20 cellular contexts compared by ENCODE assay signal in the genomic region with DNA sequence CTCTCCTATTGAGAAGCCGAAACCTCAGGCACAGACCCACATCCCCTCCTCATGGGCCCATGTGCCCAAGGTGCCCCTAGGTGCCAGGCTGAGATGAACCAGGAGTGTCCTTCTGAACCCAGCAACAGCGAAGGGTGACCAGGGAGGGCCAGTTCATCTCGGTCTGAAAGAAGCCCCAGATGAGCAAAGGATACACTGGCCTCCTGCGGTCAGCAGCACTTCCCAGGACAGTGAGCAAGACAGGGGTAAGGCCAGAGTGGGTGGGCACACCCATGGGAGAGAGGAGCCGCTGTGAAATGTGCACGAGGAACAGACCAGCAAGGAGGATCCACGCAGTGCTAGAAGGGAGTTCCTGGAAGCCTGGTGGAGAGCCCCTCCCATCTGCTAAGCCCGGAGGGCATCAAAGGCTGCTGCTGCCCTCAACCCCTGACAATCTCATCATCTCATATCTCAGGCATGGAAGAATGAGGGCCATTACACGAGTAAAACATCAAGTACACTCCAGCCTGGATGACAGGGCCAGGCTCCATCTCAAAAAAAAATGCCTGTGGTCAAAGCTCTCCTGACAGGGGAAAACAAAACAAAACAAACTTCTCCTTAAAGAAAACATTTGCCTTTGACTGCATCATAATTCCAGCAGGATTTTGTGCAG. TPM values are rescaled to one million over a fixed set of nuclear protein-coding genes. Genes with fewer than 3 reads are reported as not detected.
DNase-seq lines count a peak whose midpoint lies in the region; ATAC-seq, FAIRE-seq and TF ChIP-seq lines count a peak whose summit lies in the region.
"Had no signal": no experiment of that assay in that cellular context is flagged by ENCODE, and none has a peak within 500 bp of the region (broad histone marks: within the 10 kb centered on the region; RNA-seq: fewer than 3 reads in every experiment).

No MANE protein-coding gene starts in this region.

- ATAC-seq in pancreas (no peak), HG03460 (IDR thresholded peaks at IDR 0.05; ENCODE audit: unreplicated experiment) (no peak)
- ATAC-seq: activated CD4-positive, alpha-beta T cell treated with anti-CD3 and anti-CD28 coated beads for 36 hours; stimulated activated memory B cell treated with anti-CD40 and anti-IgM and Interleukin-4, amounts not matched to agents 10 μg/mL and 1 μg/mL and 100 μg/mL, for 72 hours had no signal

- H3K27me3 ChIP-seq in pancreas = no peaks in the 10 kb centered on the region
- H3K27me3 ChIP-seq: right atrium auricular region had no signal

- in situ Hi-C loops in GM13977 (cut with MboI; ENCODE audit: low pct_unique_long_range_greater_than_20kb, low sequenced_read_pairs, unreplicated experiment) = no loop called here

- no peaks in the 10 kb centered on the region for H3K36me3 ChIP-seq in pancreas
- H3K36me3 ChIP-seq: right atrium auricular region had no signal

- H3K4me3 ChIP-seq in foreskin fibroblast (ENCODE audit: low read depth in 1 of 2, low read length in 2 of 2) (no peak overlapping the region), pancreas (no peak overlapping the region)
- H3K4me3 ChIP-seq: coronary artery, right atrium auricular region had no signal

- peak; percentile 41 for DNase-seq in A172 (ENCODE audit: low spot score)
- DNase-seq in GM04503 (ENCODE audit: low read depth) = peak; percentile 49
- peak; percentile 40 for DNase-seq in T1000 (lab: John Stamatoyannopoulos, UW)
- peak; percentile 39 to 75 for DNase-seq in foreskin fibroblast
- no peak for DNase-seq in GM13977 (ENCODE audit: low spot score)
- DNase-seq in NK-92 treated with Interleukin-12 subunit alpha and Interleukin-12 subunit beta, amount 100 ng/mL, for 24 hours (lab: John Stamatoyannopoulos, UW) = no peak
- DNase-seq in pancreas = no peak
- DNase-seq: activated CD4-positive, alpha-beta T cell treated with anti-CD3 and anti-CD28 coated beads for 36 hours; activated T-cell treated with anti-CD3 and anti-CD28 coated beads, Interleukin-2, amount 50 U/mL, for 1 hour; KBM-7; NCI-H526 treated with DMSO at 0.1 percent for 48 hours; T-helper 2 cell had no signal

- H3K9me3 ChIP-seq in pancreas = no peaks in the 10 kb centered on the region
- H3K9me3 ChIP-seq: right atrium auricular region had no signal

- 34 to 43% methylated on average over 9 of the region's 9 CpGs for WGBS in pancreas, 2 donors

- intact Hi-C loops in pancreas (cut with DNase I) = no loop called here

- TF ChIP-seq CTCF in foreskin fibroblast (IDR thresholded peaks at IDR 0.05; ENCODE audit: low read depth, low read length) = no peak
- no peak for TF ChIP-seq CTCF in GM13977 (IDR thresholded peaks at IDR 0.05; ENCODE audit: extremely low read depth, insufficient read depth, missing control alignments)
- TF ChIP-seq CTCF in pancreas (IDR thresholded peaks at IDR 0.05) = no peak

- no peak overlapping the region for H3K27ac ChIP-seq in pancreas
- H3K27ac ChIP-seq: coronary artery, right atrium auricular region, RWPE1 had no signal

- no peak for FAIRE-seq in pancreas (lab: Jason Lieb, UNC)
- FAIRE-seq: D721Med had no signal

- H3K4me1 ChIP-seq in pancreas = no peaks in the 10 kb centered on the region

RNA-seq across cellular contexts. Expression of a gene that starts 3.3 kb away (rescaled TPM):
- total RNA-seq in A172 (2014; rRNA removed; shearing (Covaris generic)) = not detected in 2 replicates
- total RNA-seq in pancreas = under 1 TPM in 1 of 6 donors, not detected in 5; 0.35 TPM
- polyA plus RNA-seq in pancreas = not detected
- total RNA-seq: activated CD4-positive, alpha-beta T cell treated with anti-CD3 and anti-CD28 coated beads for 36 hours; epithelial cell of proximal tubule; H4; right atrium auricular region had no signal

RNA-seq across cellular contexts. Expression of a gene that starts 10.7 kb away (rescaled TPM):
- 7.3 TPM in 2 replicates for total RNA-seq in A172 (2014; rRNA removed; shearing (Covaris generic))
- 10 to 100 TPM in 5 of 6 donors, 1 to 10 TPM in 1; 8.6 to 16.4 (median 13.3) TPM for total RNA-seq in pancreas
- polyA plus RNA-seq in pancreas = 10 to 100 TPM; 18.9 to 25.2 TPM

RNA-seq across cellular contexts. Expression of a gene that starts 16.6 kb away (rescaled TPM):
- not detected in 2 replicates for total RNA-seq in A172 (2014; rRNA removed; shearing (Covaris generic))
- not detected for total RNA-seq in pancreas
- not detected for polyA plus RNA-seq in pancreas
- total RNA-seq: activated CD4-positive, alpha-beta T cell treated with anti-CD3 and anti-CD28 coated beads for 36 hours; epithelial cell of proximal tubule; H4 had no signal

RNA-seq across cellular contexts. Expression of a gene that starts 23.5 kb away (rescaled TPM):
- total RNA-seq in A172 (2014; rRNA removed; shearing (Covaris generic)) = not detected in 2 replicates
- 10 to 100 TPM in 2 of 6 donors, 1 to 10 TPM in 4; 1.1 to 39.5 (median 3.7) TPM for total RNA-seq in pancreas
- 1 to 10 TPM; 3.7 to 6.1 TPM for polyA plus RNA-seq in pancreas
- total RNA-seq: activated CD4-positive, alpha-beta T cell treated with anti-CD3 and anti-CD28 coated beads for 36 hours; epithelial cell of proximal tubule had no signal

RNA-seq across cellular contexts. Expression of a gene that starts 27.3 kb away (rescaled TPM):
- total RNA-seq in A172 (2014; rRNA removed; shearing (Covaris generic)) = not detected in 2 replicates
- 10 to 100 TPM in 3 of 6 donors, 1 to 10 TPM in 3; 1.9 to 51.7 (median 7.0) TPM for total RNA-seq in pancreas
- 1 to 10 TPM in 1 of 2 donors, under 1 TPM in 1; 0.85 to 4.2 TPM for polyA plus RNA-seq in pancreas
- total RNA-seq: activated CD4-positive, alpha-beta T cell treated with anti-CD3 and anti-CD28 coated beads for 36 hours; epithelial cell of proximal tubule; H4 had no signal

Comparison
In these comparisons a context has a peak if more than half of its experiments do, and no peak if none do; other contexts are left out.
1. DNase-seq: peak in A172 (single experiment), GM04503 (single experiment), T1000 (single experiment) and foreskin fibroblast (2 of 2); none in GM13977 (single experiment), NK-92 treated with Interleukin-12 subunit alpha and Interleukin-12 subunit beta, amount 100 ng/mL, for 24 hours (single experiment) and pancreas (0 of 6).